Comparison of ENCODE assay signal across 7 cellular contexts in the genomic region with DNA sequence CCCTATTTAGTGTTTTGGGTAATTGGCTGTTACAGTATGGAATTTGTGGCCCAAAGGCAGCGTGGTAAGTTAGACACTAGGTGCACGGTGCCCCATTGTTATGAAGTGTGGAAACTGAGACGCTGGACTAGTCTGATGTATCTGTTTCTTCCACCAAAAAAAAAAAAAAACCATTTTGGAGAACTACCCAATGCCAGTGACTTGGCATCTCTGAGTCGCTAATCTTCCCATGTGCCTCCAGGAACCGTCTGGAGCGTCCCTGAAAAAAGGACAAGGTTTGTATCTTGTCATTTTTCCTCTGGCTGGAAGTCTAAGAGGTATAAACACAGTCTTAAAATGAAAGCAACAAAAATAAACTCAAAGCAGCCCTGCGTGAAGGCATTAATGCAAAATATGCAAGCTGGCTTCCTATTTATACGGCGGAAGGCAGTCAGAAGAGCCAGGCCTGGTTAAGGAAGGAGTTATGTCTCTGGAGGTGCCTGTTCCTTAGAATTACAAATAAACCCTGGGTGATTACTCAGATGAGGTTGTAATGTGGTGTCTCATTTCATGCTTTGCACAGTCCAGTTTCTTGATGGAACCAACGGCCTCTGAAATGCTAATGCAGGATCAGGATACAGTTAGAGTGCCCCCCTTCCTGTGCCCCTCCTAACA. TPM values are rescaled to one million over a fixed set of nuclear protein-coding genes. Genes with fewer than 3 reads are reported as not detected.
DNase-seq lines count a peak whose midpoint lies in the region; ATAC-seq and TF ChIP-seq lines count a peak whose summit lies in the region.

No MANE protein-coding gene starts in this region.

- DNase-seq in astrocyte of the spinal cord (ENCODE audit: low read depth, low spot score) (peak; percentile 88), left kidney (ENCODE audit: low read depth, low spot score) (peak; percentile 91), suprapubic skin (ENCODE audit: low spot score in 2 of 2) (no peak), COLO668 (lab: John Stamatoyannopoulos, UW; ENCODE audit: unreplicated experiment) (no peak)

- no peak for TF ChIP-seq EP300 in suprapubic skin (IDR thresholded peaks at IDR 0.05)

- no peaks in the 10 kb centered on the region for H3K27me3 ChIP-seq in HUES48 (ENCODE audit: control insufficient read depth, insufficient read depth, low read length)
- H3K27me3 ChIP-seq in suprapubic skin = no peaks in the 10 kb centered on the region

- peak overlapping the region; percentile 96 for H3K27ac ChIP-seq in HUES48 (ENCODE audit: low read depth, low read length)
- H3K27ac ChIP-seq in suprapubic skin = peak overlapping the region; percentile 96

- peak overlapping the region; percentile 83 for H3K9ac ChIP-seq in HUES48 (ENCODE audit: low read depth, low read length)

- WGBS in suprapubic skin = 12% methylated on average over 10 of the region's 10 CpGs

- TF ChIP-seq POLR2A in suprapubic skin (IDR thresholded peaks at IDR 0.05) = no peak

- H3K36me3 ChIP-seq in HUES48 (ENCODE audit: control insufficient read depth, insufficient read depth, low read length) (no peaks in the 10 kb centered on the region), suprapubic skin (no peaks in the 10 kb centered on the region)

- H3K4me1 ChIP-seq in HUES48 (ENCODE audit: control insufficient read depth, insufficient read depth, low read length) (peaks cover 84% of the 10 kb centered on the region), suprapubic skin (peaks cover 84% of the 10 kb centered on the region)

- TF ChIP-seq CTCF in astrocyte of the spinal cord (IDR thresholded peaks at IDR 0.05; ENCODE audit: low read depth, low read length) (no peak), suprapubic skin (IDR thresholded peaks at IDR 0.05) (no peak)

- H3K9me3 ChIP-seq in HUES48 (ENCODE audit: control insufficient read depth, insufficient read depth, low read length) (no peaks in the 10 kb centered on the region), suprapubic skin (no peaks in the 10 kb centered on the region)

- in situ Hi-C loops in astrocyte of the spinal cord (cut with HindIII; ENCODE audit: low sequenced_read_pairs) = no loop called here

- H3K4me3 ChIP-seq in HUES48 (ENCODE audit: low read depth, low read length) (0 out of 2 replicates have a peak overlapping the region, but pooled peaks have one; percentile 37), astrocyte of the spinal cord (ENCODE audit: low read depth, low read length) (no peak overlapping the region), suprapubic skin (no peak overlapping the region)

- ATAC-seq in HG03196 (IDR thresholded peaks at IDR 0.05; ENCODE audit: unreplicated experiment) (no peak), HG02798 (IDR thresholded peaks at IDR 0.05; ENCODE audit: poor library complexity, unreplicated experiment) (no peak)

RNA-seq across cellular contexts. Expression of a gene that starts 20.2 kb away (rescaled TPM):
- 100 to 1,000 TPM; 475 to 520 (median 507) TPM for total RNA-seq in suprapubic skin

RNA-seq across cellular contexts. Expression of a gene that starts 48.7 kb away (rescaled TPM):
- total RNA-seq in suprapubic skin = 100 to 1,000 TPM; 274 to 587 (median 557) TPM

RNA-seq across cellular contexts. Expression of a gene that starts 49.9 kb away (rescaled TPM):
- 1 to 10 TPM in 3 of 4 donors, under 1 TPM in 1; 0.68 to 2.8 (median 1.8) TPM for total RNA-seq in suprapubic skin

Comparison
In these comparisons a context has a peak if more than half of its experiments do, and no peak if none do; other contexts are left out.
1. DNase-seq: peak in astrocyte of the spinal cord (single experiment) and left kidney (single experiment); none in suprapubic skin (0 of 2) and COLO668 (single experiment).